In the genomic region with DNA sequence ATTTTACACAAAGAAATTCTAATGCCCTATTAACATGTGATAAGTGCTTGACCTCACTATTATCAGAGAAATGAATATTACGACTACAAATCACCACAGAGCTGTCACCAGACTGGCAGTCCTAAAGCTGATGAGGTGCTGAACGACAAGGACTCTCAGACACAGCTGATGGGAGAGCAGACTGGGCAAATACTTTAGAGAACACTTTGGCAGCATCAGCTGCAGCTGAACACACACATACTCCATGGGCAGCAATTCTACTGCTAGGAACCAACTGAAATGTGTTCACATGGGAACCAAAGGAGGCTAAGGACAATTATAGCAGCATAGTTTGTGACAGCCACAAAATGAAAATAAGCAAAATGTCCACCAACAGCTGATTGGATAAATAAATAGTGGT, we compare ENCODE assay signal across 31 cellular contexts. TPM values are rescaled to one million over a fixed set of nuclear protein-coding genes. Genes with fewer than 3 reads are reported as not detected.
DNase-seq lines count a peak whose midpoint lies in the region; ATAC-seq and TF ChIP-seq lines count a peak whose summit lies in the region.
"Had no signal": no experiment of that assay in that cellular context is flagged by ENCODE, and none has a peak within 500 bp of the region (broad histone marks: within the 10 kb centered on the region; RNA-seq: fewer than 3 reads in every experiment).

No MANE protein-coding gene starts in this region.

- no peak overlapping the region for H3K4me3 Mint-ChIP-seq in activated CD8-positive, alpha-beta T cell treated with anti-CD3 and anti-CD28 coated beads for 36 hours
- H3K4me3 Mint-ChIP-seq: activated T-cell treated with anti-CD3 and anti-CD28 coated beads, Interleukin-2, amount 50 U/mL, for 24 hours; CD4-positive, alpha-beta memory T cell; neural crest cell; type B pancreatic cell had no signal

- H3K27me3 ChIP-seq in thoracic aorta (replicated peaks; ENCODE audit: insufficient read depth) = no peaks in the 10 kb centered on the region
- H3K27me3 ChIP-seq: brain microvascular endothelial cell had no signal

- H3K4me3 ChIP-seq in coronary artery = no peak overlapping the region
- H3K4me3 ChIP-seq in thoracic aorta = no peak overlapping the region
- H3K4me3 ChIP-seq: lung had no signal

- H3K9me3 ChIP-seq in thoracic aorta = no peaks in the 10 kb centered on the region

- H3K9me3 Mint-ChIP-seq in activated CD8-positive, alpha-beta T cell treated with anti-CD3 and anti-CD28 coated beads for 36 hours = no peaks in the 10 kb centered on the region
- H3K9me3 Mint-ChIP-seq: activated T-cell treated with anti-CD3 and anti-CD28 coated beads, Interleukin-2, amount 50 U/mL, for 24 hours had no signal

- H3K27me3 Mint-ChIP-seq in activated CD8-positive, alpha-beta T cell treated with anti-CD3 and anti-CD28 coated beads for 36 hours = no peaks in the 10 kb centered on the region
- H3K27me3 Mint-ChIP-seq: activated T-cell treated with anti-CD3 and anti-CD28 coated beads, Interleukin-2, amount 50 U/mL, for 24 hours; CD4-positive, alpha-beta memory T cell; progenitor cell of endocrine pancreas; type B pancreatic cell had no signal

- peak overlapping the region; percentile 73 to 87 for H3K27ac ChIP-seq in coronary artery
- peak overlapping the region; percentile 71 to 77 for H3K27ac ChIP-seq in thoracic aorta
- H3K27ac ChIP-seq: 22Rv1, brain microvascular endothelial cell had no signal

- DNase-seq in NCI-H187 treated with DMSO at 0.1 percent for 48 hours (lab: John Stamatoyannopoulos, UW) = peak; percentile 38
- no peak for DNase-seq in NCI-H187 (lab: John Stamatoyannopoulos, UW)
- DNase-seq in NCI-H2029 treated with DMSO at 0.1 percent for 48 hours (lab: John Stamatoyannopoulos, UW) = peak; percentile 97
- no peak for DNase-seq in coronary artery (ENCODE audit: low spot score)
- DNase-seq in thoracic aorta (ENCODE audit: low spot score) = no peak
- DNase-seq in activated CD8-positive, alpha-beta T cell treated with anti-CD3 and anti-CD28 coated beads for 36 hours = no peak
- DNase-seq in CD1c-positive myeloid dendritic cell (ENCODE audit: extremely low spot score) = no peak
- DNase-seq in posterior cingulate gyrus = no peak
- DNase-seq: activated CD4-positive, alpha-beta T cell treated with anti-CD3 and anti-CD28 coated beads for 4 hours; activated gamma-delta T cell treated with Interleukin-2 at 50 U/mL for 16 hours; activated T-cell treated with anti-CD3 and anti-CD28 coated beads, Interleukin-2, amount 50 U/mL, for 24 hours; brain microvascular endothelial cell; CD4-positive, alpha-beta memory T cell; DMS 273 treated with DMSO at 0.1 percent for 48 hours; effector memory CD4-positive, alpha-beta T cell; GF-D8; hypothalamus; KG1; NCI-H1694 treated with DMSO at 0.1 percent for 48 hours; RPMI8226; stimulated activated CD8-positive, alpha-beta memory T cell treated with anti-CD3 and anti-CD28 coated beads, Interleukin-4, amount 100 ng/mL, for 48 hours; T-helper 2 cell had no signal

- intact Hi-C loops in activated CD8-positive, alpha-beta T cell treated with anti-CD3 and anti-CD28 coated beads for 36 hours (cut with micrococcal nuclease) = no loop called here
- intact Hi-C loops in posterior cingulate gyrus (cut with DNase I) = no loop called here

- H3K4me1 Mint-ChIP-seq in activated CD8-positive, alpha-beta T cell treated with anti-CD3 and anti-CD28 coated beads for 36 hours (ENCODE audit: low read depth) = peaks cover 6% of the 10 kb centered on the region

- CTCF ChIA-PET in activated CD8-positive, alpha-beta T cell treated with anti-CD3 and anti-CD28 coated beads for 36 hours (lab: Charles Lee) = no interaction called here

- TF ChIP-seq CTCF in coronary artery (IDR thresholded peaks at IDR 0.05) (no peak), thoracic aorta (IDR thresholded peaks at IDR 0.05) (no peak)
- no peak for TF ChIP-seq CTCF in activated CD8-positive, alpha-beta T cell treated with anti-CD3 and anti-CD28 coated beads for 36 hours (IDR thresholded peaks at IDR 0.05)

- no peak for ATAC-seq in thoracic aorta (ENCODE audit: insufficient number of reproducible peaks, low FRiP score, low read depth)
- ATAC-seq in activated CD8-positive, alpha-beta T cell treated with anti-CD3 and anti-CD28 coated beads for 36 hours = no peak
- ATAC-seq: esophagus mucosa, SK-N-SH treated with all-trans-retinoic acid at 6 μM for 48 hours had no signal

- POLR2A ChIA-PET in activated CD8-positive, alpha-beta T cell treated with anti-CD3 and anti-CD28 coated beads for 36 hours (lab: Charles Lee) = no interaction called here

- no peaks in the 10 kb centered on the region for H3K36me3 Mint-ChIP-seq in activated CD8-positive, alpha-beta T cell treated with anti-CD3 and anti-CD28 coated beads for 36 hours (ENCODE audit: low read depth)
- H3K36me3 Mint-ChIP-seq: CD4-positive, alpha-beta memory T cell; type B pancreatic cell had no signal

- no peak overlapping the region for H3K27ac Mint-ChIP-seq in activated CD8-positive, alpha-beta T cell treated with anti-CD3 and anti-CD28 coated beads for 36 hours
- H3K27ac Mint-ChIP-seq: activated T-cell treated with anti-CD3 and anti-CD28 coated beads, Interleukin-2, amount 50 U/mL, for 24 hours; progenitor cell of endocrine pancreas; type B pancreatic cell had no signal

- H3K36me3 ChIP-seq in thoracic aorta = no peaks in the 10 kb centered on the region
- H3K36me3 ChIP-seq: brain microvascular endothelial cell had no signal

- peaks cover 19 to 68% of the 10 kb centered on the region in 2 donors for H3K4me1 ChIP-seq in thoracic aorta (ENCODE audit: control insufficient read depth in 1 of 2, low read depth in 2 of 2)

RNA-seq across cellular contexts. Expression of gene SUSD5, which starts 45.5 kb away (rescaled TPM):
- total RNA-seq in thoracic aorta = 100 to 1,000 TPM; 259 to 273 TPM
- not detected for total RNA-seq in activated CD8-positive, alpha-beta T cell treated with anti-CD3 and anti-CD28 coated beads for 36 hours
- total RNA-seq: activated CD8-positive, alpha-beta memory T cell treated with anti-CD3 and anti-CD28 coated beads for 36 hours; CD4-positive, alpha-beta memory T cell; H4 had no signal

RNA-seq across cellular contexts. Expression of gene CRTAP, which starts 59.3 kb away (rescaled TPM):
- 100 to 1,000 TPM; 419 to 454 TPM for total RNA-seq in thoracic aorta
- 10 to 100 TPM; 32.7 to 35.7 TPM for total RNA-seq in activated CD8-positive, alpha-beta T cell treated with anti-CD3 and anti-CD28 coated beads for 36 hours

Comparison
In these comparisons a context has a peak if more than half of its experiments do, and no peak if none do; other contexts are left out.
1. DNase-seq: peak in NCI-H187 treated with DMSO at 0.1 percent for 48 hours (single experiment) and NCI-H2029 treated with DMSO at 0.1 percent for 48 hours (single experiment); none in NCI-H187 (0 of 2), coronary artery (single experiment), thoracic aorta (single experiment), activated CD8-positive, alpha-beta T cell treated with anti-CD3 and anti-CD28 coated beads for 36 hours (single experiment), CD1c-positive myeloid dendritic cell (single experiment) and posterior cingulate gyrus (0 of 10).
2. RNA of gene SUSD5, which starts 45.5 kb away (total RNA-seq): 259 to 273 TPM in thoracic aorta; not detected in activated CD8-positive, alpha-beta T cell treated with anti-CD3 and anti-CD28 coated beads for 36 hours; every median in the first group is over 100 times any median in the second.
3. RNA of gene CRTAP, which starts 59.3 kb away (total RNA-seq): 419 to 454 TPM in thoracic aorta; 32.7 to 35.7 TPM in activated CD8-positive, alpha-beta T cell treated with anti-CD3 and anti-CD28 coated beads for 36 hours; every median in the first group is over 10 times any median in the second.